Comparison of ENCODE assay signal across 16 cellular contexts in genomic region chr4:45186249-45186648, GRCh38.
"Had no signal": no experiment of that assay in that cellular context is flagged by ENCODE, and none has a peak within 500 bp of the region (broad histone marks: within the 10 kb centered on the region; RNA-seq: fewer than 3 reads in every experiment).

No MANE protein-coding gene starts in this region.

- DNase-seq: esophagus squamous epithelium; foreskin fibroblast; glutamatergic neuron; islet precursor cell; left cardiac atrium; left ventricle myocardium inferior; lower lobe of right lung; naive B cell; occipital lobe; pancreas; right cardiac atrium; stimulated activated CD4-positive, alpha-beta T cell treated with anti-CD3 and anti-CD28 coated beads, Interleukin-2, amount 100 ng/mL, for 48 hours; stimulated activated naive CD4-positive, alpha-beta T cell treated with Interleukin-2 at 50 U/mL for 16 hours; trophoblast cell had no signal

- FAIRE-seq: pancreas had no signal

- H3K9me3 ChIP-seq: gastroesophageal sphincter, left ventricle myocardium inferior, lower lobe of right lung, pancreas had no signal

- H3K4me1 ChIP-seq: esophagus squamous epithelium, left ventricle myocardium inferior, lower lobe of right lung, pancreas had no signal

- H3K36me3 ChIP-seq: esophagus squamous epithelium, gastroesophageal sphincter, left ventricle myocardium inferior, lower lobe of right lung, pancreas had no signal

- ATAC-seq: gastroesophageal sphincter, left cardiac atrium, lower lobe of right lung, pancreas, right cardiac atrium had no signal

- H3K4me3 ChIP-seq: esophagus squamous epithelium, gastroesophageal sphincter, left ventricle myocardium inferior, lower lobe of right lung, pancreas, smooth muscle cell had no signal

- H3K4me2 ChIP-seq: smooth muscle cell had no signal

- H3K27ac ChIP-seq: esophagus squamous epithelium, gastroesophageal sphincter, left ventricle myocardium inferior, lower lobe of right lung, pancreas had no signal

- H3K27me3 ChIP-seq: esophagus squamous epithelium, gastroesophageal sphincter, pancreas had no signal
